Comparison of ENCODE assay signal across 8 cellular contexts in genomic region chr9:74570879-74571512, GRCh38.
DNase-seq lines count a peak whose midpoint lies in the region; ATAC-seq, FAIRE-seq and TF ChIP-seq lines count a peak whose summit lies in the region.

No MANE protein-coding gene starts in this region.

- TF ChIP-seq CTCF in HFFc6 (IDR thresholded peaks at IDR 0.05) (peak; percentile 82), choroid plexus epithelial cell (conservative IDR thresholded peaks at IDR 0.05; ENCODE audit: low read depth, low read length) (peak; percentile 79), ovary (IDR thresholded peaks at IDR 0.05) (no peak)

- TF ChIP-seq EP300 in ovary (IDR thresholded peaks at IDR 0.05), result no peak

- H3K4me1 Mint-ChIP-seq in HFFc6 (ENCODE audit: low read depth), result no peaks in the 10 kb centered on the region

- peaks cover 3% of the 10 kb centered on the region; the same call in 1 of the 2 replicates for H3K27me3 Mint-ChIP-seq in HFFc6 (ENCODE audit: insufficient read depth)

- DNase-seq in A172 (ENCODE audit: low spot score) (peak; percentile 24), HFFc6 (peak; percentile 18), NCI-H748 treated with DMSO at 0.1 percent for 48 hours (lab: John Stamatoyannopoulos, UW) (peak; percentile 22), choroid plexus epithelial cell (ENCODE audit: low read depth) (peak; percentile 70), myocyte (ENCODE audit: low read depth) (peak; percentile 26), ovary (no peak)

- H3K4me3 Mint-ChIP-seq in HFFc6, result no peak overlapping the region

- no peaks in the 10 kb centered on the region for H3K9me3 ChIP-seq in ovary

- H3K36me3 ChIP-seq in ovary, result no peaks in the 10 kb centered on the region

- H3K27ac Mint-ChIP-seq in HFFc6, result no peak overlapping the region

- no peak for TF ChIP-seq POLR2A in ovary (IDR thresholded peaks at IDR 0.05)

- H3K27me3 ChIP-seq in ovary, result no peaks in the 10 kb centered on the region

- FAIRE-seq in G401.6 (lab: Jason Lieb, UNC), result peak; percentile 97

- no peak for ATAC-seq in GM19328 (IDR thresholded peaks at IDR 0.05; ENCODE audit: unreplicated experiment)

- H3K36me3 Mint-ChIP-seq in HFFc6 (ENCODE audit: low read depth), result no peaks in the 10 kb centered on the region

- WGBS in ovary, 3 donors, result 20 to 24% (median 22%) methylated on average over 4 of the region's 4 CpGs

- no peaks in the 10 kb centered on the region for H3K4me1 ChIP-seq in ovary (ENCODE audit: insufficient read depth)

- no peak overlapping the region for H3K4me3 ChIP-seq in choroid plexus epithelial cell (ENCODE audit: low read depth, low read length)
- H3K4me3 ChIP-seq in ovary, result no peak overlapping the region

- intact Hi-C loops in ovary (cut with DNase I), result no loop called here

- no peaks in the 10 kb centered on the region for H3K9me3 Mint-ChIP-seq in HFFc6

- no peak overlapping the region for H3K27ac ChIP-seq in ovary

Comparison
In these comparisons a context has a peak if more than half of its experiments do, and no peak if none do; other contexts are left out.
1. DNase-seq: peak in A172 (single experiment), HFFc6 (single experiment), NCI-H748 treated with DMSO at 0.1 percent for 48 hours (single experiment), choroid plexus epithelial cell (single experiment) and myocyte (single experiment); none in ovary (0 of 5).
2. CTCF ChIP-seq: peak in HFFc6 (single experiment) and choroid plexus epithelial cell (single experiment); none in ovary (0 of 3).